ENCODE assay signal across 9 cellular contexts in genomic region chr16:85286066-85286712, GRCh38.
DNase-seq lines count a peak whose midpoint lies in the region; ATAC-seq and TF ChIP-seq lines count a peak whose summit lies in the region.
"Had no signal": no experiment of that assay in that cellular context is flagged by ENCODE, and none has a peak within 500 bp of the region (broad histone marks: within the 10 kb centered on the region; RNA-seq: fewer than 3 reads in every experiment).

No MANE protein-coding gene starts in this region.

- H3K36me3 ChIP-seq in osteoblast (ENCODE audit: insufficient read depth, low read length) = no peaks in the 10 kb centered on the region

- peaks cover 20% of the 10 kb centered on the region for H3K4me1 ChIP-seq in osteoblast (ENCODE audit: insufficient read depth, low read length)

- H4K20me1 ChIP-seq in osteoblast (ENCODE audit: insufficient read depth, low read length) = peaks cover 37% of the 10 kb centered on the region

- ATAC-seq in HG02588 (IDR thresholded peaks at IDR 0.05; ENCODE audit: unreplicated experiment) (no peak), HG03460 (IDR thresholded peaks at IDR 0.05; ENCODE audit: unreplicated experiment) (no peak)

- no peaks in the 10 kb centered on the region for H3K79me2 ChIP-seq in osteoblast (ENCODE audit: insufficient read depth, low read length)

- H3K27me3 ChIP-seq in osteoblast (ENCODE audit: insufficient read depth, low read length) = no peaks in the 10 kb centered on the region

- peak overlapping the region; percentile 63 for H3K4me3 ChIP-seq in osteoblast (ENCODE audit: insufficient read depth, low read length)

- DNase-seq in AG08395 (ENCODE audit: low spot score) (peak; percentile 89), globus pallidus (ENCODE audit: low spot score) (peak; percentile 95), osteoblast (ENCODE audit: insufficient read length, low spot score, missing footprints) (peak; percentile 97), KBM-7 (no peak), GM10266 (ENCODE audit: extremely low spot score) (no peak)
- DNase-seq: activated T-cell treated with anti-CD3 and anti-CD28 coated beads, Interleukin-2, amount 50 U/mL, for 1 hour had no signal

- H2AFZ ChIP-seq in osteoblast (ENCODE audit: low read length) = peak overlapping the region; percentile 31

- TF ChIP-seq CTCF in osteoblast (IDR thresholded peaks at IDR 0.05; ENCODE audit: extremely low read depth, low read depth, low read length) = no peak
- TF ChIP-seq CTCF in GM10266 (IDR thresholded peaks at IDR 0.05; ENCODE audit: control insufficient read depth, insufficient read depth, low read depth, missing control alignments) = no peak

- peak overlapping the region; percentile 85 for H3K4me2 ChIP-seq in osteoblast (ENCODE audit: insufficient read depth, low read length)

- in situ Hi-C loops in KBM-7 (cut with MboI; ENCODE audit: low pct_unique_long_range_greater_than_20kb, low sequenced_read_pairs) = no loop called here

- H3K27ac ChIP-seq in angular gyrus (ENCODE audit: low read depth, low read length) = peak overlapping the region; percentile 77
- H3K27ac ChIP-seq in osteoblast (ENCODE audit: low read depth, low read length) = peak overlapping the region; percentile 56

- no peaks in the 10 kb centered on the region for H3K9me3 ChIP-seq in osteoblast (ENCODE audit: low read depth, low read length)

Comparison
In these comparisons a context has a peak if more than half of its experiments do, and no peak if none do; other contexts are left out.
1. DNase-seq: peak in AG08395 (single experiment), globus pallidus (single experiment) and osteoblast (single experiment); none in KBM-7 (single experiment) and GM10266 (single experiment).